ENCODE assay signal across 17 cellular contexts in genomic region chr15:40003491-40003916, GRCh38.
"Had no signal": no experiment of that assay in that cellular context is flagged by ENCODE, and none has a peak within 500 bp of the region (broad histone marks: within the 10 kb centered on the region; RNA-seq: fewer than 3 reads in every experiment).

No MANE protein-coding gene starts in this region.

- FAIRE-seq: astrocyte, colon, urothelium cell line had no signal

- H3K4me3 Mint-ChIP-seq: activated CD8-positive, alpha-beta T cell treated with anti-CD3 and anti-CD28 coated beads, Interleukin-2, amount 10 ng/mL, durations not matched to agents 7 days and 5 days; neural crest cell had no signal

- ATAC-seq: activated CD8-positive, alpha-beta T cell treated with anti-CD3 and anti-CD28 coated beads, Interleukin-2, amount 10 ng/mL, durations not matched to agents 7 days and 5 days had no signal

- H3K4me1 Mint-ChIP-seq: neural crest cell had no signal

- H3K4me1 ChIP-seq: esophagus squamous epithelium, left ventricle myocardium inferior had no signal

- H3K27ac Mint-ChIP-seq: activated CD8-positive, alpha-beta T cell treated with anti-CD3 and anti-CD28 coated beads, Interleukin-2, amount 10 ng/mL, durations not matched to agents 7 days and 5 days had no signal

- H3K27ac ChIP-seq: cardiac muscle cell, esophagus squamous epithelium, left ventricle myocardium inferior, stomach, thoracic aorta, WERI-Rb-1 had no signal

- DNase-seq: activated CD4-positive, alpha-beta T cell treated with anti-CD3 and anti-CD28 coated beads for 48 hours; activated CD8-positive, alpha-beta memory T cell treated with anti-CD3 and anti-CD28 coated beads, Interleukin-2, amount 50 U/mL, for 48 hours; activated CD8-positive, alpha-beta T cell treated with anti-CD3 and anti-CD28 coated beads, Interleukin-2, amount 10 ng/mL, durations not matched to agents 7 days and 5 days; activated naive CD4-positive, alpha-beta T cell treated with Interleukin-2 at 50 U/mL for 16 hours; esophagus squamous epithelium; foreskin fibroblast; left ventricle myocardium inferior; stimulated activated CD4-positive, alpha-beta T cell treated with anti-CD3 and anti-CD28 coated beads, Interleukin-4, amount 100 ng/mL, for 24 hours; stomach; T-helper 9 cell; WERI-Rb-1 had no signal

- H3K27me3 ChIP-seq: cardiac muscle cell, esophagus squamous epithelium, stomach had no signal

- H3K9me3 Mint-ChIP-seq: neural crest cell had no signal

- H3K9me3 ChIP-seq: esophagus squamous epithelium, left ventricle myocardium inferior, stomach, thoracic aorta had no signal

- H3K4me3 ChIP-seq: cardiac muscle cell, esophagus squamous epithelium, left ventricle myocardium inferior, stomach, thoracic aorta had no signal
